In genomic region chr12:118372541-118373495, GRCh38 we compare ENCODE assay signal across 8 cellular contexts. TPM values are rescaled to one million over a fixed set of nuclear protein-coding genes. Genes with fewer than 3 reads are reported as not detected.
DNase-seq lines count a peak whose midpoint lies in the region; ATAC-seq and TF ChIP-seq lines count a peak whose summit lies in the region.

Gene TAOK3 (minus strand): TSS chr12:118372907. CDS start chr12:118255567, 117,340 bp downstream.

- H3K4me3 ChIP-seq in IMR-90 (ENCODE audit: insufficient read depth, low read depth, low read length) (peak within 1 kb of the TSS; percentile 87), mononuclear cell (ENCODE audit: low read length) (peak within 1 kb of the TSS; percentile 94)

- H3K18ac ChIP-seq in IMR-90 (ENCODE audit: low read depth, low read length), result peak within 1 kb of the TSS; percentile 24; the same call in 1 of the 2 replicates

- H2AK9ac ChIP-seq in IMR-90 (replicated peaks; ENCODE audit: low read depth, low read length, poor library complexity), result peak within 1 kb of the TSS; percentile 96

- no peaks in the 10 kb centered on the region for H3K36me3 ChIP-seq in IMR-90 (ENCODE audit: control insufficient read depth, insufficient read depth, low read length)

- H3K9me3 ChIP-seq in IMR-90 (ENCODE audit: control insufficient read depth, insufficient read depth, low read length), result no peaks in the 10 kb centered on the region
- no peaks in the 10 kb centered on the region for H3K9me3 ChIP-seq in mononuclear cell (ENCODE audit: low read depth, low read length)

- 1% methylated on average over 35 of the region's 75 CpGs; no CpG with 5 or more reads in 1 of the 2 experiments for WGBS in IMR-90 (ENCODE audit: extremely low coverage in 2 of 2, insufficient read length in 1 of 2), 2 experiments

- H3K14ac ChIP-seq in IMR-90 (replicated peaks; ENCODE audit: low read depth, low read length), result peak within 1 kb of the TSS; percentile 88

- BruUV-seq in IMR-90 (replicated peaks; lab: Mats Ljungman, UMichigan), result no TSS peak

- H3K9me1 ChIP-seq in IMR-90 (ENCODE audit: insufficient read depth, low read length), result no peaks in the 10 kb centered on the region

- no peak for TF ChIP-seq RAD21 in IMR-90 (IDR thresholded peaks at IDR 0.05; ENCODE audit: low read length)

- H3K4me1 ChIP-seq in IMR-90 (ENCODE audit: control insufficient read depth, insufficient read depth, low read length), result peaks cover 1% of the 10 kb centered on the region; the same call in 1 of the 2 replicates
- peaks cover 58% of the 10 kb centered on the region for H3K4me1 ChIP-seq in mononuclear cell (ENCODE audit: insufficient read depth, low read length)

- peak within 1 kb of the TSS; percentile 92 for H2AFZ ChIP-seq in IMR-90 (replicated peaks; ENCODE audit: low read length, poor library complexity)

- H3K4me2 ChIP-seq in IMR-90 (ENCODE audit: low read depth, low read length), result peak within 1 kb of the TSS; percentile 92

- in situ Hi-C loops in IMR-90 (cut with MboI; ENCODE audit: low sequenced_read_pairs), result loop anchor here (5.0 to 25.0 kb wide), 2 partner anchors 191 to 1739 kb away; partner anchors contain the start of gene RAB35

- peaks cover 8% of the 10 kb centered on the region for H4K20me1 ChIP-seq in IMR-90 (ENCODE audit: insufficient read depth, low read length)

- H4K8ac ChIP-seq in IMR-90 (ENCODE audit: low read depth in 2 of 2, low read length in 2 of 2), result peak within 1 kb of the TSS; percentile 73 to 88

- no peak within 1 kb of the TSS for H2BK15ac ChIP-seq in IMR-90 (ENCODE audit: low read depth, low read length)

- peak within 1 kb of the TSS; percentile 75; the same call in 1 of the 2 replicates for H3K23ac ChIP-seq in IMR-90 (ENCODE audit: low read depth, low read length)

- H3K27me3 ChIP-seq in IMR-90 (ENCODE audit: control insufficient read depth, insufficient read depth, low read length) (no peaks in the 10 kb centered on the region), mononuclear cell (ENCODE audit: insufficient read depth, low read length) (no peaks in the 10 kb centered on the region)

- CTCF ChIA-PET in IMR-90 (lab: Yijun Ruan, JAX), result interaction anchor here (0.5 to 0.7 kb wide), 2 partner anchors 159 to 190 kb away, joined by 3 to 4 read pairs; no protein-coding TSS in a partner anchor

- TF ChIP-seq POLR2A in IMR-90 (IDR thresholded peaks at IDR 0.05; ENCODE audit: low read depth, low read length), result peak; percentile 90

- intact Hi-C loops in IMR-90 (cut with micrococcal nuclease), result loop anchor here (1.0 to 5.0 kb wide), 2 partner anchors 41 to 249 kb away; no protein-coding TSS in a partner anchor

- H3K9ac ChIP-seq in IMR-90 (ENCODE audit: low read depth, low read length), result peak within 1 kb of the TSS; percentile 75

- H2BK20ac ChIP-seq in IMR-90 (ENCODE audit: low read depth, low read length), result no peak within 1 kb of the TSS

- peak within 1 kb of the TSS; percentile 60 for H2BK5ac ChIP-seq in IMR-90 (ENCODE audit: low read depth, low read length, poor library complexity, severe bottlenecking)

- peak; percentile 82 for ATAC-seq in GM21528 (IDR thresholded peaks at IDR 0.05; ENCODE audit: low FRiP score, unreplicated experiment)
- ATAC-seq in IMR-90 (ENCODE audit: low read depth), result peak; percentile 92

- H2BK120ac ChIP-seq in IMR-90 (ENCODE audit: low read depth, low read length), result no peak within 1 kb of the TSS

- 0 out of 2 replicates have a peak within 1 kb of the TSS, but pooled peaks have one; percentile 72 for H4K91ac ChIP-seq in IMR-90 (ENCODE audit: insufficient read depth, low read depth, low read length)

- H2AK5ac ChIP-seq in IMR-90 (ENCODE audit: low read depth, low read length), result peak within 1 kb of the TSS; percentile 59

- POLR2A ChIA-PET in IMR-90 (lab: Charles Lee; ENCODE audit: unreplicated experiment), result interaction anchor here (0.6 kb wide), 1 partner anchor 82 kb away, joined by 7 read pairs; no protein-coding TSS in a partner anchor

- DNase-seq in DMS 273 (lab: John Stamatoyannopoulos, UW; ENCODE audit: unreplicated experiment) (peak; percentile 96), IMR-90 (peak; percentile 97), OCI-M1 (lab: John Stamatoyannopoulos, UW) (peak; percentile 98), activated T-cell treated with anti-CD3 and anti-CD28 coated beads for 24 hours (ENCODE audit: low read depth) (peak; percentile 98), epidermal melanocyte (ENCODE audit: insufficient read length, low spot score) (peak; percentile 86)
- DNase-seq in stimulated activated CD8-positive, alpha-beta memory T cell treated with anti-CD3 and anti-CD28 coated beads, Interleukin-4, amount 100 ng/mL, for 1 hour (ENCODE audit: low read depth in 2 of 2, low spot score in 1 of 2), result peak; percentile 93 to 94

- peak within 1 kb of the TSS; percentile 75 for H4K5ac ChIP-seq in IMR-90 (ENCODE audit: low read depth, low read length)

- peak within 1 kb of the TSS; percentile 87 for H3K4ac ChIP-seq in IMR-90 (ENCODE audit: low read depth, low read length)

- peak within 1 kb of the TSS; percentile 39; the same call in 1 of the 2 replicates for H3K56ac ChIP-seq in IMR-90 (ENCODE audit: extremely low read depth, insufficient read depth, low read length)

- peak within 1 kb of the TSS; percentile 83 for H3K27ac ChIP-seq in IMR-90 (ENCODE audit: insufficient read depth, low read length)

- TF ChIP-seq CTCF in IMR-90 (conservative IDR thresholded peaks at IDR 0.05; ENCODE audit: low read depth, low read length), result no peak

- dilution Hi-C loops in IMR-90 (cut with HindIII; ENCODE audit: low sequenced_read_pairs, unreplicated experiment), result no loop called here

- peaks cover 3 to 24% of the 10 kb centered on the region in 2 experiments; a peak in 3 of 4 replicates for H3K79me1 ChIP-seq in IMR-90 (ENCODE audit: low read depth in 1 of 2, low read length in 2 of 2)

TF ChIP-seq in IMR-90, 13 proteins besides CTCF, POLR2A, EP300 and RAD21:
- TF ChIP-seq USF2 (IDR thresholded peaks at IDR 0.05; ENCODE audit: low read depth, low read length), result no peak
- no peak for TF ChIP-seq BHLHE40 (IDR thresholded peaks at IDR 0.05; ENCODE audit: low read depth, low read length)
- no peak for TF ChIP-seq RFX5 (IDR thresholded peaks at IDR 0.05; ENCODE audit: low read depth, low read length)
- TF ChIP-seq SMC3 (IDR thresholded peaks at IDR 0.05; ENCODE audit: low read depth, low read length), result 0 out of 2 replicates have a peak, but pooled peaks have one; percentile 7
- TF ChIP-seq FOS (IDR thresholded peaks at IDR 0.05; ENCODE audit: low read depth, low read length), result no peak
- TF ChIP-seq MAZ (IDR thresholded peaks at IDR 0.05; ENCODE audit: borderline replicate concordance, low read depth, low read length), result peak; percentile 82; the same call in 1 of the 2 replicates
- no peak for TF ChIP-seq CEBPB (IDR thresholded peaks at IDR 0.05; ENCODE audit: low read depth, low read length)
- no peak; the same call in 1 of the 2 replicates for TF ChIP-seq NFE2L2 (IDR thresholded peaks at IDR 0.05; ENCODE audit: low read depth, low read length)
- TF ChIP-seq MXI1 (IDR thresholded peaks at IDR 0.05; ENCODE audit: borderline replicate concordance, low read depth, low read length), result peak; percentile 84
- TF ChIP-seq MAFK (IDR thresholded peaks at IDR 0.05; ENCODE audit: low read depth, low read length), result no peak
- TF ChIP-seq, protein P1, sequence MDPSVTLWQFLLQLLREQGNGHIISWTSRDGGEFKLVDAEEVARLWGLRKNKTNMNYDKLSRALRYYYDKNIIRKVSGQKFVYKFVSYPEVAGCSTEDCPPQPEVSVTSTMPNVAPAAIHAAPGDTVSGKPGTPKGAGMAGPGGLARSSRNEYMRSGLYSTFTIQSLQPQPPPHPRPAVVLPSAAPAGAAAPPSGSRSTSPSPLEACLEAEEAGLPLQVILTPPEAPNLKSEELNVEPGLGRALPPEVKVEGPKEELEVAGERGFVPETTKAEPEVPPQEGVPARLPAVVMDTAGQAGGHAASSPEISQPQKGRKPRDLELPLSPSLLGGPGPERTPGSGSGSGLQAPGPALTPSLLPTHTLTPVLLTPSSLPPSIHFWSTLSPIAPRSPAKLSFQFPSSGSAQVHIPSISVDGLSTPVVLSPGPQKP (IDR thresholded peaks at IDR 0.05; ENCODE audit: borderline replicate concordance, low read depth, low read length), result no peak
- TF ChIP-seq RCOR1 (IDR thresholded peaks at IDR 0.05; ENCODE audit: insufficient replicate concordance, low read length), result peak; percentile 40
- no peak for TF ChIP-seq CHD1 (IDR thresholded peaks at IDR 0.05; ENCODE audit: low read depth, low read length)

RNA-seq across cellular contexts. Expression of gene TAOK3, which starts in this region (rescaled TPM):
- 53.0 and 54.5 TPM in 2 replicates for total RNA-seq in IMR-90 (2012; rRNA removed)
- polyA plus RNA-seq in IMR-90 (2012; rRNA removed), result 26.3 TPM in 2 replicates
- 10.3 and 27.2 TPM in 2 replicates for polyA plus RNA-seq in IMR-90 (2012; cell fraction: cytosol; rRNA removed)
- 16.1 and 62.4 TPM in 2 replicates for polyA plus RNA-seq in IMR-90 (2012; cell fraction: nucleus; rRNA removed; ENCODE audit: low replicate concordance)
- total RNA-seq in mononuclear cell, result 58.6 TPM

Comparison
In these comparisons a context has a peak if more than half of its experiments do, and no peak if none do; other contexts are left out.
1. Peak in every context shown above with its lines: DNase-seq, ATAC-seq, H3K4me3 ChIP-seq and H3K27ac ChIP-seq.